In genomic region chr16:3789375-3790067, GRCh38 we compare ENCODE assay signal across 1 cellular context.
TF ChIP-seq lines count a peak whose summit lies in the region.

No MANE protein-coding gene starts in this region.

TF ChIP-seq in K562, 482 proteins besides CTCF, POLR2A, EP300 and RAD21 (continued from another document):
- TF ChIP-seq ZMIZ1 (IDR thresholded peaks at IDR 0.05; ENCODE audit: low read depth in 2 of 2, low read length in 2 of 2) (no peak), U2AF1 (optimal IDR thresholded peaks at IDR 0.05; ENCODE audit: low read depth, low read length) (no peak), NFE2 (IDR thresholded peaks at IDR 0.05; ENCODE audit: low read depth) (no peak), SPI1 (IDR thresholded peaks at IDR 0.05; ENCODE audit: borderline replicate concordance, low read depth, low read length) (no peak), MECOM (CRISPR knock-in tag; IDR thresholded peaks at IDR 0.05) (no peak), ZBTB49 (CRISPR knock-in tag; IDR thresholded peaks at IDR 0.05; ENCODE audit: borderline replicate concordance) (no peak), HLTF (IDR thresholded peaks at IDR 0.05) (no peak), FOXA3 (CRISPR knock-in tag; conservative IDR thresholded peaks at IDR 0.05 in 1 of 2, IDR thresholded peaks at IDR 0.05 in 1 of 2) (no peak), FOXP1 (CRISPR knock-in tag; IDR thresholded peaks at IDR 0.05) (no peak), CC2D1A (IDR thresholded peaks at IDR 0.05) (no peak), ZBTB33 (CRISPR knock-in tag; IDR thresholded peaks at IDR 0.05) (no peak)
